In the genomic region with DNA sequence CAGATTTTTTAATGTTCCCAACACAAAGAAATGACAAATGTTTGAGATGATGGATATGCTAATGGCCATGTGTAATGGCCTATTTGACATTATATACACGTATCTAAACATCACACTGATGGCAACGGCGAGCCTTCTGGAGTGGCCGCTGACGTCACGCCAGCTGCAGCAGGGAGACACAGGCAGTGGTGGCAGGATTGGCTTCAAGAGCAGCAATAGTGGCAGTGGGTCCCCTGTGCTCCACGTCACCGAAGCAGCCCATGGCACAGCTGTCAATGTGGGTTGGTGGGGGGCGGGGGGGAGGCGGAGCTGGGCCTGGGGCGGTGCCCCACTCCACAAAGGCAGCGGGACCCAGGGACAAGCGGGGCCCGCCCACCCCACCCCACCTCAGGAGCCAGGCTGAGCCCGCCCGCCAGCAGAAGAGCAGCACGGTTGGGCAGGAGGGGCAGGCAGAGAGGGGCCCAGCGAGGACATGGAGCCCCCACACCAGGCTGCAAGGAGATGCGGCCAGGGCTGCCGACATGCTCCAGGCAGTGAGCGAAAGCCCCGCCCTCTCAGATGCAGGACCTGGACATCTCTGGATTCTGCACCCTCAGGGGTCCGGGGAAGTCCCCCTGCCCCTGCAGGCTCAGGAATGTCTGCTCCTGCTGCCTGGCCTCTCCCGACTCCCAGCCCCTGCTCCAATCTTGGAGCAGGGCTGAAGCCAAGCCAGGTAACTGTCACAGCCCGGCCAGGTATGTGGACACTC, we compare ENCODE assay signal across 16 cellular contexts.
DNase-seq lines count a peak whose midpoint lies in the region; ATAC-seq lines count a peak whose summit lies in the region.
"Had no signal": no experiment of that assay in that cellular context is flagged by ENCODE, and none has a peak within 500 bp of the region (broad histone marks: within the 10 kb centered on the region; RNA-seq: fewer than 3 reads in every experiment).

No MANE protein-coding gene starts in this region.

- no peak overlapping the region for H3K4me3 Mint-ChIP-seq in activated T-helper 1 cell treated with anti-CD3 and anti-CD28 coated beads, Interleukin-12 subunit alpha, Interleukin-12 subunit beta, Interleukin-2, Interleukin-4 antibody, amounts not matched to agents 30 ng/mL and 10 ng/mL and 1 ng/mL, durations not matched to agents 14 hours and 24 hours and 36 hours
- H3K4me3 Mint-ChIP-seq: brain, CD14-positive monocyte, type B pancreatic cell had no signal

- ATAC-seq in GM19035 (IDR thresholded peaks at IDR 0.05; ENCODE audit: unreplicated experiment): no peak
- ATAC-seq: foreskin keratinocyte had no signal

- H3K36me3 Mint-ChIP-seq in activated T-helper 1 cell treated with anti-CD3 and anti-CD28 coated beads, Interleukin-12 subunit alpha, Interleukin-12 subunit beta, Interleukin-2, Interleukin-4 antibody, amounts not matched to agents 30 ng/mL and 10 ng/mL and 1 ng/mL, durations not matched to agents 14 hours and 24 hours and 36 hours (ENCODE audit: low read depth): peaks cover 4% of the 10 kb centered on the region

- H3K27ac Mint-ChIP-seq in activated T-helper 1 cell treated with anti-CD3 and anti-CD28 coated beads, Interleukin-12 subunit alpha, Interleukin-12 subunit beta, Interleukin-2, Interleukin-4 antibody, amounts not matched to agents 30 ng/mL and 10 ng/mL and 1 ng/mL, durations not matched to agents 14 hours and 24 hours and 36 hours: no peak overlapping the region
- H3K27ac Mint-ChIP-seq: type B pancreatic cell had no signal

- H3K4me1 Mint-ChIP-seq in activated T-helper 1 cell treated with anti-CD3 and anti-CD28 coated beads, Interleukin-12 subunit alpha, Interleukin-12 subunit beta, Interleukin-2, Interleukin-4 antibody, amounts not matched to agents 30 ng/mL and 10 ng/mL and 1 ng/mL, durations not matched to agents 14 hours and 24 hours and 36 hours (ENCODE audit: low read depth): no peaks in the 10 kb centered on the region

- intact Hi-C loops in activated T-helper 1 cell treated with anti-CD3 and anti-CD28 coated beads, Interleukin-12 subunit alpha, Interleukin-12 subunit beta, Interleukin-2, Interleukin-4 antibody, amounts not matched to agents 30 ng/mL and 10 ng/mL and 1 ng/mL, durations not matched to agents 14 hours and 24 hours and 36 hours (cut with micrococcal nuclease): no loop called here

- no peaks in the 10 kb centered on the region for H3K9me3 Mint-ChIP-seq in activated T-helper 1 cell treated with anti-CD3 and anti-CD28 coated beads, Interleukin-12 subunit alpha, Interleukin-12 subunit beta, Interleukin-2, Interleukin-4 antibody, amounts not matched to agents 30 ng/mL and 10 ng/mL and 1 ng/mL, durations not matched to agents 14 hours and 24 hours and 36 hours
- H3K9me3 Mint-ChIP-seq: IgD-negative memory B cell, type B pancreatic cell had no signal

- H3K27me3 Mint-ChIP-seq in activated T-helper 1 cell treated with anti-CD3 and anti-CD28 coated beads, Interleukin-12 subunit alpha, Interleukin-12 subunit beta, Interleukin-2, Interleukin-4 antibody, amounts not matched to agents 30 ng/mL and 10 ng/mL and 1 ng/mL, durations not matched to agents 14 hours and 24 hours and 36 hours (ENCODE audit: insufficient read depth): no peaks in the 10 kb centered on the region
- H3K27me3 Mint-ChIP-seq: brain, IgD-negative memory B cell, type B pancreatic cell had no signal

- DNase-seq in ELF-1 (ENCODE audit: low read depth, low spot score) (peak; percentile 90), NCI-H774 (lab: John Stamatoyannopoulos, UW) (peak; percentile 66), globus pallidus (ENCODE audit: low spot score) (peak; percentile 86), nucleus accumbens (lab: John Stamatoyannopoulos, UW) (peak in 48 of 56 donors; percentile 6 to 89 (median 60))
- DNase-seq in activated CD8-positive, alpha-beta memory T cell treated with anti-CD3 and anti-CD28 coated beads for 24 hours: no peak
- DNase-seq in activated T-helper 1 cell treated with anti-CD3 and anti-CD28 coated beads, Interleukin-12 subunit alpha, Interleukin-12 subunit beta, Interleukin-2, Interleukin-4 antibody, amounts not matched to agents 30 ng/mL and 10 ng/mL and 1 ng/mL, durations not matched to agents 14 hours and 24 hours and 36 hours (ENCODE audit: low spot score): no peak
- DNase-seq: activated naive CD4-positive, alpha-beta T cell; effector CD8-positive, alpha-beta T cell; foreskin keratinocyte; NCI-H146; NCI-H82 had no signal

Comparison
In these comparisons a context has a peak if more than half of its experiments do, and no peak if none do; other contexts are left out.
1. DNase-seq: peak in ELF-1 (single experiment), NCI-H774 (single experiment), globus pallidus (single experiment) and nucleus accumbens (48 of 56); none in activated CD8-positive, alpha-beta memory T cell treated with anti-CD3 and anti-CD28 coated beads for 24 hours (single experiment) and activated T-helper 1 cell treated with anti-CD3 and anti-CD28 coated beads, Interleukin-12 subunit alpha, Interleukin-12 subunit beta, Interleukin-2, Interleukin-4 antibody, amounts not matched to agents 30 ng/mL and 10 ng/mL and 1 ng/mL, durations not matched to agents 14 hours and 24 hours and 36 hours (single experiment).